In genomic region chr16:69166946-69167930, GRCh38 we compare ENCODE assay signal across 11 cellular contexts. TPM values are rescaled to one million over a fixed set of nuclear protein-coding genes. Genes with fewer than 3 reads are reported as not detected.
DNase-seq lines count a peak whose midpoint lies in the region; ATAC-seq and TF ChIP-seq lines count a peak whose summit lies in the region.
"Had no signal": no experiment of that assay in that cellular context is flagged by ENCODE, and none has a peak within 500 bp of the region (broad histone marks: within the 10 kb centered on the region; RNA-seq: fewer than 3 reads in every experiment).

No MANE protein-coding gene starts in this region.

- peak overlapping the region; percentile 38 for H3K4me3 Mint-ChIP-seq in CD8-positive, alpha-beta T cell
- H3K4me3 Mint-ChIP-seq in HFFc6 = peak overlapping the region; percentile 67
- H3K4me3 Mint-ChIP-seq in activated naive CD8-positive, alpha-beta T cell treated with anti-CD3 and anti-CD28 coated beads, Interleukin-2, amount 10 ng/mL, durations not matched to agents 7 days and 5 days = peak overlapping the region; percentile 8

- H3K4me1 ChIP-seq in CD8-positive, alpha-beta T cell (ENCODE audit: insufficient read depth, low read length) = peaks cover 13% of the 10 kb centered on the region
- H3K4me1 ChIP-seq: prostate gland had no signal

- no peaks in the 10 kb centered on the region for H3K27me3 ChIP-seq in CD8-positive, alpha-beta T cell (ENCODE audit: insufficient read depth, low read length)
- H3K27me3 ChIP-seq: body of pancreas had no signal

- peak overlapping the region; percentile 75 for H3K27ac Mint-ChIP-seq in CD8-positive, alpha-beta T cell
- H3K27ac Mint-ChIP-seq in HFFc6 = peak overlapping the region; percentile 77
- H3K27ac Mint-ChIP-seq in activated naive CD8-positive, alpha-beta T cell treated with anti-CD3 and anti-CD28 coated beads, Interleukin-2, amount 10 ng/mL, durations not matched to agents 7 days and 5 days = peak overlapping the region; percentile 78

- no peak for ATAC-seq in CD8-positive, alpha-beta T cell
- ATAC-seq in activated naive CD8-positive, alpha-beta T cell treated with anti-CD3 and anti-CD28 coated beads, Interleukin-2, amount 10 ng/mL, durations not matched to agents 7 days and 5 days (ENCODE audit: low read depth) = no peak
- ATAC-seq: body of pancreas had no signal

- CTCF ChIA-PET in CD8-positive, alpha-beta T cell (lab: Charles Lee) = interaction anchor here (0.6 to 3.0 kb wide), 5 partner anchors 9 to 118 kb away, joined by 3 to 13 read pairs (median 4); no protein-coding TSS in a partner anchor

- POLR2A ChIA-PET in CD8-positive, alpha-beta T cell (lab: Charles Lee) = interaction anchor here (0.7 to 1.2 kb wide), 2 partner anchors 20 to 1528 kb away, joined by 3 to 6 read pairs; partner anchors contain the start of gene SNTB2
- POLR2A ChIA-PET in activated naive CD8-positive, alpha-beta T cell treated with anti-CD3 and anti-CD28 coated beads, Interleukin-2, amount 10 ng/mL, durations not matched to agents 7 days and 5 days (lab: Charles Lee) = interaction anchor here (1.5 to 2.7 kb wide), 2 partner anchors 10 to 20 kb away, joined by 3 to 24 read pairs; partner anchors contain the start of gene SNTB2

- no peak for TF ChIP-seq CTCF in CD8-positive, alpha-beta T cell (IDR thresholded peaks at IDR 0.05)
- no peak for TF ChIP-seq CTCF in HFFc6 (IDR thresholded peaks at IDR 0.05)

- DNase-seq in CD8-positive, alpha-beta T cell = no peak
- peak; percentile 29 for DNase-seq in HFFc6
- no peak for DNase-seq in activated naive CD8-positive, alpha-beta T cell treated with anti-CD3 and anti-CD28 coated beads, Interleukin-2, amount 10 ng/mL, durations not matched to agents 7 days and 5 days
- peak; percentile 58 for DNase-seq in kidney tubule cell (ENCODE audit: low spot score)
- DNase-seq in NCI-H1694 (lab: John Stamatoyannopoulos, UW) = no peak
- DNase-seq in NCI-H2227 treated with DMSO at 0.1 percent for 48 hours (lab: John Stamatoyannopoulos, UW) = no peak
- DNase-seq in stimulated activated naive CD4-positive, alpha-beta T cell (lab: John Stamatoyannopoulos, UW) = no peak
- DNase-seq: body of pancreas, COR-L47, NCI-H446 treated with DMSO at 0.1 percent for 48 hours had no signal

- intact Hi-C loops in CD8-positive, alpha-beta T cell (cut with DNase I, micrococcal nuclease) = loop anchor here (1.0 to 5.0 kb wide), 2 partner anchors 19 to 1445 kb away; no protein-coding TSS in a partner anchor

- H3K9me3 ChIP-seq in CD8-positive, alpha-beta T cell (ENCODE audit: low read length) = no peaks in the 10 kb centered on the region
- H3K9me3 ChIP-seq: body of pancreas, prostate gland had no signal

- peaks cover 9% of the 10 kb centered on the region for H3K36me3 ChIP-seq in CD8-positive, alpha-beta T cell (ENCODE audit: insufficient read depth, low read length)
- H3K36me3 ChIP-seq: prostate gland had no signal

- peaks cover 22% of the 10 kb centered on the region for H3K4me1 Mint-ChIP-seq in CD8-positive, alpha-beta T cell (ENCODE audit: low read depth)
- peaks cover 46% of the 10 kb centered on the region for H3K4me1 Mint-ChIP-seq in HFFc6 (ENCODE audit: low read depth)
- peaks cover 20% of the 10 kb centered on the region for H3K4me1 Mint-ChIP-seq in activated naive CD8-positive, alpha-beta T cell treated with anti-CD3 and anti-CD28 coated beads, Interleukin-2, amount 10 ng/mL, durations not matched to agents 7 days and 5 days

- no peak overlapping the region for H3K27ac ChIP-seq in CD8-positive, alpha-beta T cell (ENCODE audit: low read depth, low read length)
- H3K27ac ChIP-seq: body of pancreas, prostate gland had no signal

- H3K4me3 ChIP-seq in CD8-positive, alpha-beta T cell (ENCODE audit: low read depth, low read length) = no peak overlapping the region
- H3K4me3 ChIP-seq: body of pancreas, prostate gland had no signal

- H3K36me3 Mint-ChIP-seq in CD8-positive, alpha-beta T cell = peaks cover 70% of the 10 kb centered on the region
- H3K36me3 Mint-ChIP-seq in HFFc6 (ENCODE audit: low read depth) = peaks cover 42% of the 10 kb centered on the region
- H3K36me3 Mint-ChIP-seq in activated naive CD8-positive, alpha-beta T cell treated with anti-CD3 and anti-CD28 coated beads, Interleukin-2, amount 10 ng/mL, durations not matched to agents 7 days and 5 days = peaks cover 30% of the 10 kb centered on the region

- H3K9me3 Mint-ChIP-seq in CD8-positive, alpha-beta T cell = no peaks in the 10 kb centered on the region
- H3K9me3 Mint-ChIP-seq in HFFc6 = no peaks in the 10 kb centered on the region
- no peaks in the 10 kb centered on the region for H3K9me3 Mint-ChIP-seq in activated naive CD8-positive, alpha-beta T cell treated with anti-CD3 and anti-CD28 coated beads, Interleukin-2, amount 10 ng/mL, durations not matched to agents 7 days and 5 days

- H3K27me3 Mint-ChIP-seq in CD8-positive, alpha-beta T cell (ENCODE audit: low read depth) = no peaks in the 10 kb centered on the region
- no peaks in the 10 kb centered on the region; the same call in none of the 2 replicates for H3K27me3 Mint-ChIP-seq in HFFc6 (ENCODE audit: insufficient read depth)
- H3K27me3 Mint-ChIP-seq in activated naive CD8-positive, alpha-beta T cell treated with anti-CD3 and anti-CD28 coated beads, Interleukin-2, amount 10 ng/mL, durations not matched to agents 7 days and 5 days = no peaks in the 10 kb centered on the region

RNA-seq across cellular contexts. Expression of gene SNTB2, which starts 19.7 kb away (rescaled TPM):
- 1 to 10 TPM; 8.1 to 9.1 TPM for total RNA-seq in CD8-positive, alpha-beta T cell
- total RNA-seq in HFFc6 (2021; fragmentation: NEBNext Ultra II Directional; extraction: Animal tissue kit (Norgen Biotek cat#: 25700)) = 10 to 100 TPM; 52.0 to 64.8 (median 58.6) TPM
- total RNA-seq in activated naive CD8-positive, alpha-beta T cell treated with anti-CD3 and anti-CD28 coated beads, Interleukin-2, amount 10 ng/mL, durations not matched to agents 7 days and 5 days = 10 to 100 TPM; 19.1 to 24.1 TPM

RNA-seq across cellular contexts. Expression of gene UTP4, which starts 34.8 kb away (rescaled TPM):
- total RNA-seq in CD8-positive, alpha-beta T cell = 10 to 100 TPM; 45.8 to 48.7 TPM
- 10 to 100 TPM; 64.1 to 82.4 (median 69.6) TPM for total RNA-seq in HFFc6 (2021; fragmentation: NEBNext Ultra II Directional; extraction: Animal tissue kit (Norgen Biotek cat#: 25700))
- 10 to 100 TPM; 40.5 to 41.4 TPM for total RNA-seq in activated naive CD8-positive, alpha-beta T cell treated with anti-CD3 and anti-CD28 coated beads, Interleukin-2, amount 10 ng/mL, durations not matched to agents 7 days and 5 days

RNA-seq across cellular contexts. Expression of gene CHTF8, which starts 34.9 kb away (rescaled TPM):
- total RNA-seq in CD8-positive, alpha-beta T cell = 10 to 100 TPM; 26.2 to 28.8 TPM
- total RNA-seq in HFFc6 (2021; fragmentation: NEBNext Ultra II Directional; extraction: Animal tissue kit (Norgen Biotek cat#: 25700)) = 100 to 1,000 TPM; 103 to 149 (median 125) TPM
- 100 to 1,000 TPM; 126 to 132 TPM for total RNA-seq in activated naive CD8-positive, alpha-beta T cell treated with anti-CD3 and anti-CD28 coated beads, Interleukin-2, amount 10 ng/mL, durations not matched to agents 7 days and 5 days

Comparison
In these comparisons a context has a peak if more than half of its experiments do, and no peak if none do; other contexts are left out.
1. DNase-seq: peak in HFFc6 (single experiment) and kidney tubule cell (single experiment); none in CD8-positive, alpha-beta T cell (0 of 7), activated naive CD8-positive, alpha-beta T cell treated with anti-CD3 and anti-CD28 coated beads, Interleukin-2, amount 10 ng/mL, durations not matched to agents 7 days and 5 days (single experiment), NCI-H1694 (single experiment), NCI-H2227 treated with DMSO at 0.1 percent for 48 hours (single experiment) and stimulated activated naive CD4-positive, alpha-beta T cell (0 of 6).
2. H3K4me3 Mint-ChIP-seq: peak in every context shown above with its lines; median percentile 67 in HFFc6; 38 in CD8-positive, alpha-beta T cell; 8 in activated naive CD8-positive, alpha-beta T cell treated with anti-CD3 and anti-CD28 coated beads, Interleukin-2, amount 10 ng/mL, durations not matched to agents 7 days and 5 days.
3. Peak in every context shown above with its lines, with median percentiles within 50 percentile points of each other: H3K27ac Mint-ChIP-seq.